ENCODE assay signal across 17 cellular contexts in genomic region chr4:4308800-4309441, GRCh38. TPM values are rescaled to one million over a fixed set of nuclear protein-coding genes. Genes with fewer than 3 reads are reported as not detected.
DNase-seq lines count a peak whose midpoint lies in the region; ATAC-seq and TF ChIP-seq lines count a peak whose summit lies in the region.
"Had no signal": no experiment of that assay in that cellular context is flagged by ENCODE, and none has a peak within 500 bp of the region (broad histone marks: within the 10 kb centered on the region; RNA-seq: fewer than 3 reads in every experiment).

No MANE protein-coding gene starts in this region.

- no peak for DNase-seq in left ventricle myocardium superior
- DNase-seq in cardiac septum (ENCODE audit: low spot score): no peak
- DNase-seq in astrocyte of the hippocampus (ENCODE audit: low read depth, low spot score): peak; percentile 52
- no peak for DNase-seq in right atrium auricular region (ENCODE audit: low spot score)
- peak; percentile 23 for DNase-seq in ureter (ENCODE audit: low spot score)
- DNase-seq in DMS79 treated with DMSO at 0.1 percent for 48 hours (lab: John Stamatoyannopoulos, UW): no peak
- no peak for DNase-seq in NCI-H524 (lab: John Stamatoyannopoulos, UW)
- no peak for DNase-seq in activated CD4-positive, alpha-beta T cell treated with anti-CD3 and anti-CD28 coated beads for 1 hour
- DNase-seq: activated CD8-positive, alpha-beta memory T cell treated with anti-CD3 and anti-CD28 coated beads, Interleukin-2, amount 50 U/mL, for 4 hours; NCI-H1048; stimulated activated CD4-positive, alpha-beta T cell treated with anti-CD3 and anti-CD28 coated beads, Interleukin-1b, Interleukin-23, amount 100 ng/mL, for 48 hours; stimulated activated CD8-positive, alpha-beta memory T cell treated with anti-CD3 and anti-CD28 coated beads, Interleukin-4, amount 100 ng/mL, for 48 hours; SW 1271; tibial artery had no signal

- H3K4me3 ChIP-seq in right atrium auricular region: no peak overlapping the region
- H3K4me3 ChIP-seq: prostate gland, tibial artery had no signal

- H3K27ac ChIP-seq in right atrium auricular region: peak overlapping the region; percentile 54 to 59
- H3K27ac ChIP-seq: prostate gland, tibial artery, VCaP had no signal

- intact Hi-C loops in left ventricle myocardium superior (cut with micrococcal nuclease) (no loop called here), cardiac septum (cut with DNase I) (no loop called here)

- ATAC-seq in left ventricle myocardium superior: peak; percentile 37
- ATAC-seq: activated naive CD4-positive, alpha-beta T cell treated with anti-CD3 and anti-CD28 coated beads, Interleukin-2, amount 50 U/mL, for 72 hours had no signal

- no peaks in the 10 kb centered on the region for H3K27me3 ChIP-seq in right atrium auricular region
- H3K27me3 ChIP-seq: tibial artery had no signal

- peaks cover 10% of the 10 kb centered on the region for H3K36me3 ChIP-seq in right atrium auricular region

- no peaks in the 10 kb centered on the region for H3K9me3 ChIP-seq in right atrium auricular region
- H3K9me3 ChIP-seq: prostate gland, tibial artery had no signal

- H3K4me1 ChIP-seq in right atrium auricular region: no peaks in the 10 kb centered on the region
- H3K4me1 ChIP-seq: prostate gland, tibial artery had no signal

- no peak for TF ChIP-seq CTCF in right atrium auricular region (IDR thresholded peaks at IDR 0.05)

RNA-seq across cellular contexts. Expression of gene ZBTB49, which starts 18.9 kb away (rescaled TPM):
- 3.8 TPM for total RNA-seq in left ventricle myocardium superior
- total RNA-seq in cardiac septum: 7.7 TPM
- total RNA-seq in right atrium auricular region: 10 to 100 TPM in 1 of 2 donors, 1 to 10 TPM in 1; 4.7 to 12.9 TPM
- total RNA-seq in ureter: 11.9 TPM

RNA-seq across cellular contexts. Expression of gene LYAR, which starts 19.0 kb away (rescaled TPM):
- total RNA-seq in left ventricle myocardium superior (10.0 TPM), cardiac septum (21.2 TPM), right atrium auricular region (10 to 100 TPM; 14.2 to 20.8 TPM), ureter (14.6 TPM)

Comparison
In these comparisons a context has a peak if more than half of its experiments do, and no peak if none do; other contexts are left out.
1. DNase-seq: peak in astrocyte of the hippocampus (single experiment) and ureter (single experiment); none in left ventricle myocardium superior (single experiment), cardiac septum (single experiment), right atrium auricular region (single experiment), DMS79 treated with DMSO at 0.1 percent for 48 hours (single experiment), NCI-H524 (0 of 2) and activated CD4-positive, alpha-beta T cell treated with anti-CD3 and anti-CD28 coated beads for 1 hour (single experiment).